13 cellular contexts compared by ENCODE assay signal in the genomic region with DNA sequence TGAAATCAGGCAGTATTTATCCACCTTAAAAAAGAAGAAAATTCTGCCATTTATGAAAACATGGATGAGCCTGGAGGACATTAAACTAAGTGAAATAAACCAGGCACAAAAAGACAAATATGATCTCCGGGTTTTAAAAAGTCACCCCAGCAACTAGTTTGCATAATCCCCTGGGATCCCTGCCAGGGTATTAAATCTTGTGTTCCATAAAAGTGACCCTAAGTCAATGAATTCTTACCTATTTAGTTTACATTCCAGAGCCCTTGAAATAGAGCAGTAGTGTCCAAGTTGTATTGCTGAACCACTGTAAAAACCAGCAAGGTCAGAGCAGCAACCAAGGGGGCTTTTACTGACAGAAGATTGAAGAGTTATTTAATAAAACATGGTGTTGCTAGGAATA.
"Had no signal": no experiment of that assay in that cellular context is flagged by ENCODE, and none has a peak within 500 bp of the region (broad histone marks: within the 10 kb centered on the region; RNA-seq: fewer than 3 reads in every experiment).

No MANE protein-coding gene starts in this region.

- H3K9me3 ChIP-seq: gastrocnemius medialis, transverse colon had no signal

- H3K4me3 ChIP-seq: gastrocnemius medialis, heart right ventricle, left lung, skin epidermis, transverse colon had no signal

- H3K36me3 ChIP-seq: gastrocnemius medialis, heart right ventricle, left lung, transverse colon had no signal

- H3K4me1 ChIP-seq: gastrocnemius medialis, heart right ventricle, left lung, transverse colon had no signal

- H3K27me3 ChIP-seq: gastrocnemius medialis, heart right ventricle, left lung, transverse colon had no signal

- H3K27ac ChIP-seq: gastrocnemius medialis, heart right ventricle, left lung, skin epidermis had no signal

- DNase-seq: activated naive CD4-positive, alpha-beta T cell treated with anti-CD3 and anti-CD28 coated beads, Interleukin-2, amount 50 U/mL, for 16 hours; activated T-cell treated with anti-CD3 and anti-CD28 coated beads, Interleukin-2, amount 50 U/mL, for 1 hour; amniotic stem cell; gastrocnemius medialis; heart right ventricle; islet precursor cell; left lung; retina; T-helper 2 cell; transverse colon had no signal

- ATAC-seq: activated CD4-positive, CD25-positive, alpha-beta regulatory T cell treated with anti-CD3 and anti-CD28 coated beads, Interleukin-2, amount 50 U/mL, for 24 hours; gastrocnemius medialis; heart right ventricle; left lung; stimulated activated effector memory CD8-positive, alpha-beta T cell treated with anti-CD3 and anti-CD28 coated beads, Interleukin-12 subunit alpha, Interleukin-12 subunit beta, amount 100 ng/mL, for 72 hours had no signal
